Comparison of ENCODE assay signal across 1 cellular context in the genomic region with DNA sequence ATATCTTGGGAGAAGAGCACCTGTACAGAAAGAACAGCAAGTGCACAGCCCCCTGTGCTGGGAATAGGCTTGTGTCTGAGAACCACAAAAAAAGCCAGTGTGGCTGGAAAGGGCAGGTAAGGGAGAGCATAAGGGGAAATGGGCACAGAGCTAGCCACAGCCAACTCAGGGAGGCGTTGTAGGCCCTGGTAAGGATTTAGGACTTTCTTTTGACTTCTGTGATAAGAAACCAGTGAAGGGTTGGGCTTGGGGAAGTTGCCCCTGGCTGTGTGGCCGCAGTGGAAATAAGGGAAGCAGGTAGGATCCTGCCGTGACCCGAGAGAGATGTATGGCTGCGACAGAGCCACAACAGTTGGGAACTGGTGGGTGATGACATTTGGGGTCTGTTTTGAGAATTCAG.
TF ChIP-seq lines count a peak whose summit lies in the region.

No MANE protein-coding gene starts in this region.

TF ChIP-seq in WTC11, 78 proteins besides CTCF, POLR2A, EP300 and RAD21:
- TF ChIP-seq, protein P1, sequence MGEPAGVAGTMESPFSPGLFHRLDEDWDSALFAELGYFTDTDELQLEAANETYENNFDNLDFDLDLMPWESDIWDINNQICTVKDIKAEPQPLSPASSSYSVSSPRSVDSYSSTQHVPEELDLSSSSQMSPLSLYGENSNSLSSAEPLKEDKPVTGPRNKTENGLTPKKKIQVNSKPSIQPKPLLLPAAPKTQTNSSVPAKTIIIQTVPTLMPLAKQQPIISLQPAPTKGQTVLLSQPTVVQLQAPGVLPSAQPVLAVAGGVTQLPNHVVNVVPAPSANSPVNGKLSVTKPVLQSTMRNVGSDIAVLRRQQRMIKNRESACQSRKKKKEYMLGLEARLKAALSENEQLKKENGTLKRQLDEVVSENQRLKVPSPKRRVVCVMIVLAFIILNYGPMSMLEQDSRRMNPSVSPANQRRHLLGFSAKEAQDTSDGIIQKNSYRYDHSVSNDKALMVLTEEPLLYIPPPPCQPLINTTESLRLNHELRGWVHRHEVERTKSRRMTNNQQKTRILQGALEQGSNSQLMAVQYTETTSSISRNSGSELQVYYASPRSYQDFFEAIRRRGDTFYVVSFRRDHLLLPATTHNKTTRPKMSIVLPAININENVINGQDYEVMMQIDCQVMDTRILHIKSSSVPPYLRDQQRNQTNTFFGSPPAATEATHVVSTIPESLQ (CRISPR knock-in tag; IDR thresholded peaks at IDR 0.05): no peak
- TF ChIP-seq, protein P2, sequence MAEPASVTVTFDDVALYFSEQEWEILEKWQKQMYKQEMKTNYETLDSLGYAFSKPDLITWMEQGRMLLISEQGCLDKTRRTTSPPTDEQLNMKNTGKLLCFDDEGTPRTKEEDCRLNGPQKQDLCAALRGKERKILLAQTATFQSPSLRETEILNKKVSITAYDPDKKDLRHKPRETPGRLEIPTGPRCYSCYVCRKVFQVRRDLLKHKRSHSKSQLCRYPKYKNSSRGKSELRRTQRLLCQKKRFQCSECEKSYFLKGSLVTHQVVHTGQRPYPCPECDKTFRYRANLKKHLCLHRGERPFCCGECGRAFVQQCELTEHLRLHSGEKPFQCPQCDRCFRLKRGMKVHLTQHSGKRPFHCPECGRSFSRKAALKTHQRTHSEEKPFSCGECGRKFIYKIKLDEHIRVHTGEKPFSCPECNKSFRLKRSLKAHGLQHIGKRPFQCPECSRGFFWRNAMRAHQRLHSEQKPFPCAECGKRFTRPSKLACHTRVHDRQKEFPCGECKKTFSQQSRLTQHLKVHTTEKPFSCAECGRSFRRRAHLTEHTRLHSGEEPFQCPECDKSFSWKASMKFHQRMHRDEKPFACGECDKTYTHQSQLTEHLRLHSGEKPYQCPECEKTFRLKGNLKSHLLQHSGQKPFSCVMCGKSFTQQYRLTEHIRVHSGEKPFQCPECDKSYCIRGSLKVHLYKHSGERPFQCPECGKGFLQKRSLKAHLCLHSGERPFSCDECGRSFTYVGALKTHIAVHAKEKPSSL (CRISPR knock-in tag; conservative IDR thresholded peaks at IDR 0.05): no peak
- no peak for TF ChIP-seq NR2C2 (CRISPR knock-in tag; IDR thresholded peaks at IDR 0.05)
- no peak for TF ChIP-seq NFYB (CRISPR knock-in tag; conservative IDR thresholded peaks at IDR 0.05; ENCODE audit: low read depth)
- no peak for TF ChIP-seq NR1H2 (CRISPR knock-in tag; IDR thresholded peaks at IDR 0.05)
